ENCODE assay signal across 8 cellular contexts in the genomic region with DNA sequence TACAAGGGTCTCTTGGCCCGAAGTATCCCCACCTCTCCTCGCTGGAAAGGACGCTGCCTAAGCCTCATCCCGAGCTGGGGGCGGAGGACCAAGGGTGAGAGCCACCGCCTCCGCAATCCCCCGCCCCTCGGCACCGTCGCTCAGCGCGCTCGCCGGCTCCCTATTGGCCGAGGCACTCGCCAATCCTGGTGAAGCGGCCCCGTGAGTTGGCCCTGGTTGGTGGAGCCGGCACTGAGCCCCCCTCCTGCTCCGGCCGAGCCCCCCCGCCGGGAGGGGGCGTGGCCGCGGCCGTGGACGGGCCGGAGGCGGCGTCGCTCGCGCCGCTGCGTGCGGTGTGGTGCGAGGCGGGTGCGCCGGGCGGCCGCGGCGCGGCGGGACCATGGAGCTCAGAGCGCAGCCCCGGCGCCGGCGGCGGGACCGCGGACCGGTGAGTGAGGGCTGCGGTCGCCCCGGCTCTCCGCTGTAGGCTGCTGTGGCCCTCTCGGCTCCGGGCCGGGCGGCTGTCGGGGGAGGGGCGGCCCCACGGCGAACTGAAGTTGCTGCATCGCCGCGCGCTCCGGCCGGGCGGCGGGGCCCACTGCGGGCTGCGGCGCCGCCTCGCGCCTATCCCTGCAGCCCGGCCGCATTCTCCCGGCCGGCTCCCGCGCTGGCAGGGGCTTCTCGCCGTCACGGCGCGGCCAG. TPM values are rescaled to one million over a fixed set of nuclear protein-coding genes. Genes with fewer than 3 reads are reported as not detected.
DNase-seq lines count a peak whose midpoint lies in the region; ATAC-seq and FAIRE-seq lines count a peak whose summit lies in the region.

A gene with protein sequence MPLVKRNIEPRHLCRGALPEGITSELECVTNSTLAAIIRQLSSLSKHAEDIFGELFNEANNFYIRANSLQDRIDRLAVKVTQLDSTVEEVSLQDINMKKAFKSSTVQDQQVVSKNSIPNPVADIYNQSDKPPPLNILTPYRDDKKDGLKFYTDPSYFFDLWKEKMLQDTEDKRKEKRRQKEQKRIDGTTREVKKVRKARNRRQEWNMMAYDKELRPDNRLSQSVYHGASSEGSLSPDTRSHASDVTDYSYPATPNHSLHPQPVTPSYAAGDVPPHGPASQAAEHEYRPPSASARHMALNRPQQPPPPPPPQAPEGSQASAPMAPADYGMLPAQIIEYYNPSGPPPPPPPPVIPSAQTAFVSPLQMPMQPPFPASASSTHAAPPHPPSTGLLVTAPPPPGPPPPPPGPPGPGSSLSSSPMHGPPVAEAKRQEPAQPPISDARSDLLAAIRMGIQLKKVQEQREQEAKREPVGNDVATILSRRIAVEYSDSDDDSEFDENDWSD (plus strand): TSS at position 291 of the 681 bp plus-strand sequence. CDS start 84,588 bp downstream, outside the sequence.

- peaks cover 32% of the 10 kb centered on the region for H3K27me3 Mint-ChIP-seq in stimulated activated memory B cell treated with anti-CD40 and anti-IgM and Interleukin-4, amounts not matched to agents 10 μg/mL and 1 μg/mL and 100 μg/mL, for 72 hours

- no peak for FAIRE-seq in GM19239 (lab: Jason Lieb, UNC)

- H3K36me3 Mint-ChIP-seq in stimulated activated memory B cell treated with anti-CD40 and anti-IgM and Interleukin-4, amounts not matched to agents 10 μg/mL and 1 μg/mL and 100 μg/mL, for 72 hours, result no peaks in the 10 kb centered on the region

- ATAC-seq in HG03342 (IDR thresholded peaks at IDR 0.05; ENCODE audit: unreplicated experiment), result peak; percentile 91
- peak; percentile 100 for ATAC-seq in esophagus mucosa
- ATAC-seq in stimulated activated memory B cell treated with anti-CD40 and anti-IgM and Interleukin-4, amounts not matched to agents 10 μg/mL and 1 μg/mL and 100 μg/mL, for 72 hours, result peak; percentile 94

- DNase-seq in AG20443 (ENCODE audit: low spot score) (peak; percentile 99), GM19239 (ENCODE audit: insufficient read length, low spot score) (peak; percentile 78), NCI-H345 (lab: John Stamatoyannopoulos, UW) (peak; percentile 93), midbrain (lab: John Stamatoyannopoulos, UW) (peak; percentile 96)
- DNase-seq in activated CD8-positive, alpha-beta memory T cell treated with anti-CD3 and anti-CD28 coated beads for 48 hours (ENCODE audit: low read depth in 2 of 3, low spot score in 2 of 3), result peak; percentile 13 to 29 (median 15)

- peaks cover 6% of the 10 kb centered on the region for H3K9me3 Mint-ChIP-seq in stimulated activated memory B cell treated with anti-CD40 and anti-IgM and Interleukin-4, amounts not matched to agents 10 μg/mL and 1 μg/mL and 100 μg/mL, for 72 hours

- H3K4me1 Mint-ChIP-seq in stimulated activated memory B cell treated with anti-CD40 and anti-IgM and Interleukin-4, amounts not matched to agents 10 μg/mL and 1 μg/mL and 100 μg/mL, for 72 hours, result peaks cover 6% of the 10 kb centered on the region

- H3K27ac Mint-ChIP-seq in stimulated activated memory B cell treated with anti-CD40 and anti-IgM and Interleukin-4, amounts not matched to agents 10 μg/mL and 1 μg/mL and 100 μg/mL, for 72 hours, result no peak within 1 kb of the TSS

- peak within 1 kb of the TSS; percentile 43 for H3K4me3 Mint-ChIP-seq in stimulated activated memory B cell treated with anti-CD40 and anti-IgM and Interleukin-4, amounts not matched to agents 10 μg/mL and 1 μg/mL and 100 μg/mL, for 72 hours

RNA-seq across cellular contexts. Expression of the gene that starts here (rescaled TPM):
- total RNA-seq in esophagus mucosa, result 2.0 TPM

Comparison
In these comparisons a context has a peak if more than half of its experiments do, and no peak if none do; other contexts are left out.
1. Peak in every context shown above with its lines: DNase-seq and ATAC-seq.
2. DNase-seq: peak in every context shown above with its lines; median percentile 99 in AG20443; 96 in midbrain; 93 in NCI-H345; 78 in GM19239; 15 in activated CD8-positive, alpha-beta memory T cell treated with anti-CD3 and anti-CD28 coated beads for 48 hours.